ENCODE assay signal across 28 cellular contexts in genomic region chr1:38396606-38397005, GRCh38.
"Had no signal": no experiment of that assay in that cellular context is flagged by ENCODE, and none has a peak within 500 bp of the region (broad histone marks: within the 10 kb centered on the region; RNA-seq: fewer than 3 reads in every experiment).

No MANE protein-coding gene starts in this region.

- H3K4me1 ChIP-seq: stomach, suprapubic skin, testis, thyroid gland, tibial artery, tibial nerve, transverse colon, upper lobe of left lung, upper lobe of right lung, uterus, vagina had no signal

- H3K27ac Mint-ChIP-seq: stimulated activated effector memory CD8-positive, alpha-beta T cell treated with anti-CD3 and anti-CD28 coated beads, Interleukin-12 subunit alpha, Interleukin-12 subunit beta, amount 100 ng/mL, for 72 hours; stimulated activated memory B cell treated with anti-CD40 and anti-IgM and Interleukin-4, amounts not matched to agents 10 μg/mL and 1 μg/mL and 100 μg/mL, for 72 hours; stimulated activated naive B cell treated with anti-CD40 and anti-IgM and Interleukin-4, amounts not matched to agents 10 μg/mL and 1 μg/mL and 100 μg/mL, for 72 hours; stimulated activated naive CD8-positive, alpha-beta T cell treated with anti-CD3 and anti-CD28 coated beads, Interleukin-15, amount 100 ng/mL, for 72 hours; stimulated activated naive CD8-positive, alpha-beta T cell treated with anti-CD3 and anti-CD28 coated beads, Interleukin-15, Interleukin-2, amounts not matched to agents 100 ng/mL and 50 ng/mL, for 24 hours; type B pancreatic cell had no signal

- H3K27ac ChIP-seq: stomach, suprapubic skin, testis, thoracic aorta, thyroid gland, tibial artery, tibial nerve, transverse colon, upper lobe of left lung, upper lobe of right lung, uterus, vagina had no signal

- H3K4me3 Mint-ChIP-seq: stimulated activated effector memory CD8-positive, alpha-beta T cell treated with anti-CD3 and anti-CD28 coated beads, Interleukin-12 subunit alpha, Interleukin-12 subunit beta, amount 100 ng/mL, for 72 hours; stimulated activated memory B cell treated with anti-CD40 and anti-IgM and Interleukin-4, amounts not matched to agents 10 μg/mL and 1 μg/mL and 100 μg/mL, for 72 hours; stimulated activated naive B cell treated with anti-CD40 and anti-IgM and Interleukin-4, amounts not matched to agents 10 μg/mL and 1 μg/mL and 100 μg/mL, for 72 hours; stimulated activated naive CD8-positive, alpha-beta T cell treated with anti-CD3 and anti-CD28 coated beads, Interleukin-15, amount 100 ng/mL, for 72 hours; stimulated activated naive CD8-positive, alpha-beta T cell treated with anti-CD3 and anti-CD28 coated beads, Interleukin-15, Interleukin-2, amounts not matched to agents 100 ng/mL and 50 ng/mL, for 24 hours; type B pancreatic cell had no signal

- H3K9me3 ChIP-seq: suprapubic skin, testis, thoracic aorta, thyroid gland, uterus, vagina had no signal

- H3K36me3 Mint-ChIP-seq: stimulated activated effector memory CD8-positive, alpha-beta T cell treated with anti-CD3 and anti-CD28 coated beads, Interleukin-12 subunit alpha, Interleukin-12 subunit beta, amount 100 ng/mL, for 72 hours; type B pancreatic cell had no signal

- DNase-seq: stimulated activated CD4-positive, alpha-beta T cell treated with anti-CD3 and anti-CD28 coated beads, Interleukin-2, amount 100 ng/mL, for 48 hours; stimulated activated CD4-positive, alpha-beta T cell treated with anti-CD3 and anti-CD28 coated beads, Interleukin-4, amount 100 ng/mL, for 1 hour; stimulated activated CD4-positive, alpha-beta T cell treated with anti-CD3 and anti-CD28 coated beads, Interleukin-4, amount 100 ng/mL, for 24 hours; stimulated activated CD4-positive, alpha-beta T cell treated with anti-CD3 and anti-CD28 coated beads, Interleukin-4, amount 100 ng/mL, for 4 hours; stimulated activated CD8-positive, alpha-beta memory T cell treated with anti-CD3 and anti-CD28 coated beads, Interleukin-4, amount 100 ng/mL, for 48 hours; stimulated activated naive B cell treated with anti-CD40 and anti-IgM and Interleukin-4, amounts not matched to agents 10 μg/mL and 1 μg/mL and 100 μg/mL, for 72 hours; stimulated activated naive CD4-positive, alpha-beta T cell; stimulated activated naive CD4-positive, alpha-beta T cell treated with Interleukin-2 at 50 U/mL for 16 hours; stimulated activated naive CD8-positive, alpha-beta T cell treated with anti-CD3 and anti-CD28 coated beads, Interleukin-15, amount 100 ng/mL, for 72 hours; stimulated activated naive CD8-positive, alpha-beta T cell treated with anti-CD3 and anti-CD28 coated beads, Interleukin-15, Interleukin-2, amounts not matched to agents 100 U/mL and 50 U/mL, for 24 hours; stomach; substantia nigra; testis; thyroid gland; tibial artery; transverse colon; trophoblast cell; upper lobe of left lung; upper lobe of right lung; uterus had no signal

- H3K4me1 Mint-ChIP-seq: stimulated activated effector memory CD8-positive, alpha-beta T cell treated with anti-CD3 and anti-CD28 coated beads, Interleukin-12 subunit alpha, Interleukin-12 subunit beta, amount 100 ng/mL, for 72 hours; stimulated activated naive CD8-positive, alpha-beta T cell treated with anti-CD3 and anti-CD28 coated beads, Interleukin-15, amount 100 ng/mL, for 72 hours had no signal

- H3K4me3 ChIP-seq: stomach, suprapubic skin, testis, thoracic aorta, thyroid gland, tibial artery, tibial nerve, transverse colon, upper lobe of left lung, upper lobe of right lung, uterus, vagina had no signal

- ATAC-seq: stimulated activated effector memory CD8-positive, alpha-beta T cell treated with anti-CD3 and anti-CD28 coated beads, Interleukin-12 subunit alpha, Interleukin-12 subunit beta, amount 100 ng/mL, for 72 hours; stimulated activated memory B cell treated with anti-CD40 and anti-IgM and Interleukin-4, amounts not matched to agents 10 μg/mL and 1 μg/mL and 100 μg/mL, for 72 hours; stimulated activated naive B cell treated with anti-CD40 and anti-IgM and Interleukin-4, amounts not matched to agents 10 μg/mL and 1 μg/mL and 100 μg/mL, for 72 hours; stimulated activated naive CD8-positive, alpha-beta T cell treated with anti-CD3 and anti-CD28 coated beads, Interleukin-15, amount 100 ng/mL, for 72 hours; stimulated activated naive CD8-positive, alpha-beta T cell treated with anti-CD3 and anti-CD28 coated beads, Interleukin-15, Interleukin-2, amounts not matched to agents 100 U/mL and 50 U/mL, for 24 hours; upper lobe of right lung had no signal

- H3K27me3 Mint-ChIP-seq: stimulated activated memory B cell treated with anti-CD40 and anti-IgM and Interleukin-4, amounts not matched to agents 10 μg/mL and 1 μg/mL and 100 μg/mL, for 72 hours had no signal

- H3K36me3 ChIP-seq: stomach, suprapubic skin, thoracic aorta, thyroid gland, tibial artery, tibial nerve, transverse colon, upper lobe of left lung, upper lobe of right lung, uterus, vagina had no signal

- H3K27me3 ChIP-seq: suprapubic skin, testis, thyroid gland, tibial nerve, upper lobe of left lung, upper lobe of right lung, uterus, vagina had no signal
